Comparison of ENCODE assay signal across 10 cellular contexts in the genomic region with DNA sequence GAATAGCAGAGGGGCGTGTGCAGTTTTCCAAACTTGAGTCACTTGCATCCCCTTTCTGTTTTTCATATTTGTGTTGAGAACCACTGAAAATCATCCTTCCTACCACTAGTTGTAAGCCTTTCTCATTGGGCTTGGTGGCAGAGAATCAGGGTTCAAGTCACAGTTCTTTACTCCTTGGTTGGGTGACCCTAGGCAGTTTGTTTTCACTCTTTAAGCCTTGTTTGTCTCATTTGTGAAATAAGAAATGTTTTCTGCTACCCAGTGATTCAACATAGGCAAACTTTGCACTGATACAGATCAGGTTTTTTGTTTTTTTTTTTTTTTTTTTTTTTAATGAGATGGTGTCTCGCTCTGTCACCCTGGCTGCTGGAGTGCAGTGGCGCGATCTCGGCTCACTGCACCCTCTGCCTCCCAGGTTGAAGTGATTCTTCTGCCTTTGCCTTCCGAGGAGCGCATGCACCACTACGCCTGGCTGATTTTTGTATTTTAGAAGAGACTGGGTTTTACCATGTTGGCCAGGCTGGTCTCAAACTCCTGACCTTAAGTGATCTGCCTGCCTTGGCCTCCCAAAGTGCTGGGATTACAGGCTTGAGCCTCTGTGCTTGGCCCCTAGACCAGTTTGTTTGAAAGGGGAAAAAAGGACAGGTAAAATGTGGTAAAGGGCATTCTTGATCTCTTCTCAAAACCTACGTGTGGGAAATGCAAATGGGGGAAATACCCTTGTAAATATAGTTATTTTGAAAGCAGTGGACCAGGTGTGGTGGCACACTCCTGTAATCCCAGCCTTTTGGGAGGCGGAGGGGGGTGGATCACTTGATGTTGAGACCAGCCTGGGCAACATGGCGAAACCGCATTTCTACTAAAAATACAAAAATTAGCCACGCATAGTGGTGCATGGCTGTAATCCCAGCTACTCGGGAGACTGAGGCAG. TPM values are rescaled to one million over a fixed set of nuclear protein-coding genes. Genes with fewer than 3 reads are reported as not detected.
DNase-seq lines count a peak whose midpoint lies in the region; TF ChIP-seq lines count a peak whose summit lies in the region.
"Had no signal": no experiment of that assay in that cellular context is flagged by ENCODE, and none has a peak within 500 bp of the region (broad histone marks: within the 10 kb centered on the region; RNA-seq: fewer than 3 reads in every experiment).

No MANE protein-coding gene starts in this region.

- no peak overlapping the region for H3K9ac ChIP-seq in HUES64 (ENCODE audit: low read depth, low read length)

- TF ChIP-seq CTCF in BJ (IDR thresholded peaks at IDR 0.05; ENCODE audit: insufficient read depth, low read depth, low read length): no peak
- TF ChIP-seq CTCF in choroid plexus epithelial cell (conservative IDR thresholded peaks at IDR 0.05; ENCODE audit: low read depth, low read length): no peak
- TF ChIP-seq CTCF in nephron (IDR thresholded peaks at IDR 0.05; ENCODE audit: unreplicated experiment in 3 of 3): peak in 1 of 3 experiments; percentile 11

- peak overlapping the region; percentile 90 to 99 (median 96) for H3K4me3 Mint-ChIP-seq in nephron

- peak overlapping the region; percentile 80 to 92 (median 87) for H3K27ac Mint-ChIP-seq in nephron

- no peaks in the 10 kb centered on the region for H3K27me3 Mint-ChIP-seq in nephron (ENCODE audit: low read depth)

- peaks cover 20% of the 10 kb centered on the region for H3K4me1 ChIP-seq in HUES64 (ENCODE audit: insufficient read depth, low read length)

- H3K9me3 Mint-ChIP-seq in nephron: no peaks in the 10 kb centered on the region

- CTCF ChIA-PET in BJ (lab: Yijun Ruan, JAX): interaction anchor here (0.9 to 3.9 kb wide), 4 partner anchors 60 to 83 kb away, joined by 3 to 26 read pairs (median 4); no protein-coding TSS in a partner anchor

- H3K4me1 Mint-ChIP-seq in nephron: peaks cover 57% of the 10 kb centered on the region

- POLR2A ChIA-PET in BJ (lab: Charles Lee): interaction anchor here (0.5 to 0.6 kb wide), 3 partner anchors 65 to 1143 kb away, joined by 3 to 5 read pairs (median 3); no protein-coding TSS in a partner anchor

- no peaks in the 10 kb centered on the region for H3K9me3 ChIP-seq in HUES64 (ENCODE audit: insufficient read depth, low read depth, low read length)

- 88% methylated on average over 14 of the region's 14 CpGs for WGBS in HUES64

- H3K36me3 Mint-ChIP-seq in nephron (ENCODE audit: low read depth): peaks cover 8% of the 10 kb centered on the region

- intact Hi-C loops in posterior cingulate gyrus (cut with DNase I): loop anchor here (5.0 kb wide), 1 partner anchor 79 kb away; no protein-coding TSS in a partner anchor

- H3K27ac ChIP-seq in HUES64 (ENCODE audit: low read depth, low read length): no peak overlapping the region

- H3K36me3 ChIP-seq in BJ (ENCODE audit: control insufficient read depth, insufficient read depth, low read length): no peaks in the 10 kb centered on the region
- H3K36me3 ChIP-seq in HUES64 (ENCODE audit: insufficient read depth, low read length): peaks cover 8% of the 10 kb centered on the region; the same call in 1 of the 2 replicates

- DNase-seq in BJ (ENCODE audit: low read depth) (no peak), choroid plexus epithelial cell (ENCODE audit: low read depth) (no peak), NCI-H1930 (lab: John Stamatoyannopoulos, UW) (no peak), posterior cingulate gyrus (no peak), COR-L47 (lab: John Stamatoyannopoulos, UW) (no peak)
- DNase-seq in NK-92 treated with Interleukin-12 subunit alpha and Interleukin-12 subunit beta, amount 100 ng/mL, for 24 hours (lab: John Stamatoyannopoulos, UW): no peak
- DNase-seq: GDM1, H7 had no signal

- H3K27me3 ChIP-seq in BJ (ENCODE audit: control insufficient read depth, insufficient read depth, low read length): no peaks in the 10 kb centered on the region
- H3K27me3 ChIP-seq in HUES64 (ENCODE audit: insufficient read depth, low read length): no peaks in the 10 kb centered on the region

- peak overlapping the region; percentile 92 for H3K4me3 ChIP-seq in BJ (ENCODE audit: low read depth, low read length)
- H3K4me3 ChIP-seq in HUES64 (ENCODE audit: low read length): peak overlapping the region; percentile 32
- peak overlapping the region; percentile 92 for H3K4me3 ChIP-seq in choroid plexus epithelial cell (ENCODE audit: low read depth, low read length)

RNA-seq across cellular contexts. Expression of a gene that starts 3.2 kb away (rescaled TPM):
- 275 and 547 TPM in 2 replicates for polyA plus RNA-seq in BJ (2011; rRNA removed)
- 128 and 137 TPM in 2 replicates for polyA minus RNA-seq in BJ (2011; rRNA and poly(A)+ RNA removed)
- polyA plus RNA-seq in HUES64 (2013, experiment 1 of 2): 178 TPM
- 192 TPM for polyA plus RNA-seq in HUES64 (2013, experiment 2 of 2)

Comparison
In these comparisons a context has a peak if more than half of its experiments do, and no peak if none do; other contexts are left out.
1. H3K4me3 ChIP-seq: peak in every context shown above with its lines; median percentile 92 in BJ; 92 in choroid plexus epithelial cell; 32 in HUES64.